In the genomic region with DNA sequence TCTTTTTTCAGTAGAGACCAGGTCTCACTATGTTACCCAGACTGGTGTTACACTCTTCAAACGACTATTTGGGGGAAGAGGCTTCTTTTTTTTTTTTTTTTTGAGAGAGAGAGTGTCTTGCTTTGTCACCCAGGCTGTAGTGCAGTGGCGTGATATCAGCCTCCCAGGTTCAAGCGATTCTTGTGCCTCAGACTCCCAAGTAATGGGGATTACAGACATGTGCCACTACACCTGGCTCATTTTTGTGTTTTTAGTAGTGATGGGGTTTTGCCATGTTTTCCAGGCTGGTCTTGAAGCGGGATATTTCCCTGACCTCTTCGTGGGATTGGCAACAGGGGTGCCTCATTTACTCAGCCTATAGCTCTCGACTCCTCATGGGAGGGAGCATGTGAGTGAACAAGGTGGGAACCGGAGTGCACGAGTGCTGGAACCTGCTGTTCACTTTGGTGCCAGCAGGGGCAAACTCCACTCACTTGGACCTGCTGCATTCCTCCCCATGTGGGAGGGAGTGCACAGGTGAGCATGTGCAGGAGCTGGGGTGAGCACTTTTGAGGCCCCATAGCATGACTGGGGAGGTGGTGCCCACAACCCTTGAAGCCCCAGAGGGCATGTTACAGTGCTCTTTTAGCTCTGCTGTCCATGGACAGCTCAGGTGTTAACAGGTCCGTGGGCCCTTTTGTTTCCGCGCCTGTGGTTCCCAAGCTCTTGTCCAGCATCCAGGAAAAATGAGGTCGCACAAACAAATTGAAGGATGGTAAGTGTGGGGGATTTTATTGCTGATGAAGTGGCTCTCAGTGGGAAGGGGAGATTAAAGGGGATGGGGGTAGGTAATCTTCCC, we compare ENCODE assay signal across 10 cellular contexts.
DNase-seq lines count a peak whose midpoint lies in the region; ATAC-seq and TF ChIP-seq lines count a peak whose summit lies in the region.
"Had no signal": no experiment of that assay in that cellular context is flagged by ENCODE, and none has a peak within 500 bp of the region (broad histone marks: within the 10 kb centered on the region; RNA-seq: fewer than 3 reads in every experiment).

No MANE protein-coding gene starts in this region.

- no peaks in the 10 kb centered on the region for H3K9me3 ChIP-seq in lower lobe of right lung

- H3K27ac Mint-ChIP-seq in CD14-positive monocyte: no peak overlapping the region
- H3K27ac Mint-ChIP-seq in HFFc6: no peak overlapping the region

- in situ Hi-C loops in astrocyte of the cerebellum (cut with HindIII; ENCODE audit: low sequenced_read_pairs): no loop called here

- no peaks in the 10 kb centered on the region for H3K27me3 Mint-ChIP-seq in CD14-positive monocyte (ENCODE audit: low read depth in 3 of 3)
- H3K27me3 Mint-ChIP-seq in HFFc6 (ENCODE audit: insufficient read depth): peaks cover 2% of the 10 kb centered on the region; the same call in 1 of the 2 replicates

- no peak overlapping the region for H3K27ac ChIP-seq in lower lobe of right lung
- H3K27ac ChIP-seq: HL-60 had no signal

- H3K36me3 Mint-ChIP-seq in CD14-positive monocyte: peaks cover 2 to 18% of the 10 kb centered on the region in 2 donors
- H3K36me3 Mint-ChIP-seq in HFFc6 (ENCODE audit: low read depth): peaks cover 14% of the 10 kb centered on the region

- H3K4me3 Mint-ChIP-seq in CD14-positive monocyte (no peak overlapping the region), HFFc6 (no peak overlapping the region)

- H3K4me3 ChIP-seq in astrocyte of the cerebellum (ENCODE audit: low read depth, low read length) (no peak overlapping the region), lower lobe of right lung (no peak overlapping the region)

- no peaks in the 10 kb centered on the region for H3K36me3 ChIP-seq in lower lobe of right lung

- no peak for DNase-seq in CD14-positive monocyte (ENCODE audit: low spot score)
- DNase-seq in HFFc6: no peak
- DNase-seq in astrocyte of the cerebellum (ENCODE audit: low read depth): no peak
- no peak for DNase-seq in lower lobe of right lung
- no peak for DNase-seq in amygdala (lab: John Stamatoyannopoulos, UW)
- DNase-seq in H4 (ENCODE audit: low spot score): no peak
- no peak for DNase-seq in HPDE6-E6E7 (ENCODE audit: extremely low spot score)
- DNase-seq in effector CD8-positive, alpha-beta T cell (lab: John Stamatoyannopoulos, UW): no peak
- DNase-seq: aorta had no signal

- ATAC-seq in lower lobe of right lung: peak; percentile 54 to 55

- intact Hi-C loops in CD14-positive monocyte (cut with micrococcal nuclease): loop anchor here in 1 of 2 donors (10.0 kb wide), 1 partner anchor 92 kb away; no protein-coding TSS in a partner anchor
- intact Hi-C loops in lower lobe of right lung (cut with DNase I): no loop called here

- H3K4me1 Mint-ChIP-seq in CD14-positive monocyte: peaks cover 19% of the 10 kb centered on the region
- H3K4me1 Mint-ChIP-seq in HFFc6 (ENCODE audit: low read depth): peaks cover 29% of the 10 kb centered on the region

- H3K27me3 ChIP-seq in lower lobe of right lung (ENCODE audit: low read depth): no peaks in the 10 kb centered on the region

- peaks cover 14% of the 10 kb centered on the region for H3K4me1 ChIP-seq in lower lobe of right lung

- peaks cover 0 to 11% (median 8%) of the 10 kb centered on the region in 7 donors for H3K9me3 Mint-ChIP-seq in CD14-positive monocyte
- no peaks in the 10 kb centered on the region for H3K9me3 Mint-ChIP-seq in HFFc6

- TF ChIP-seq CTCF in CD14-positive monocyte (IDR thresholded peaks at IDR 0.05) (peak; percentile 64), HFFc6 (IDR thresholded peaks at IDR 0.05) (peak; percentile 65), astrocyte of the cerebellum (IDR thresholded peaks at IDR 0.05; ENCODE audit: low read depth, low read length, missing control alignments) (peak; percentile 28), lower lobe of right lung (IDR thresholded peaks at IDR 0.05) (peak; percentile 25)
